10 cellular contexts compared by ENCODE assay signal in genomic region chr9:133132174-133132573, GRCh38. TPM values are rescaled to one million over a fixed set of nuclear protein-coding genes. Genes with fewer than 3 reads are reported as not detected.
DNase-seq lines count a peak whose midpoint lies in the region; ATAC-seq and TF ChIP-seq lines count a peak whose summit lies in the region.
"Had no signal": no experiment of that assay in that cellular context is flagged by ENCODE, and none has a peak within 500 bp of the region (broad histone marks: within the 10 kb centered on the region; RNA-seq: fewer than 3 reads in every experiment).

No MANE protein-coding gene starts in this region.

- intact Hi-C loops in lower lobe of right lung (cut with DNase I), result no loop called here

- H3K9me3 Mint-ChIP-seq in activated T-cell treated with anti-CD3 and anti-CD28 coated beads, Interleukin-2, amount 50 U/mL, for 24 hours, result no peaks in the 10 kb centered on the region
- no peaks in the 10 kb centered on the region for H3K9me3 Mint-ChIP-seq in activated CD8-positive, alpha-beta T cell treated with anti-CD3 and anti-CD28 coated beads, Interleukin-2, amount 10 ng/mL, durations not matched to agents 7 days and 5 days (ENCODE audit: insufficient read depth)

- H3K4me3 ChIP-seq in lower lobe of right lung, result no peak overlapping the region
- H3K4me3 ChIP-seq: thoracic aorta had no signal

- H3K4me3 Mint-ChIP-seq in activated T-cell treated with anti-CD3 and anti-CD28 coated beads, Interleukin-2, amount 50 U/mL, for 24 hours, result no peak overlapping the region
- H3K4me3 Mint-ChIP-seq in activated CD8-positive, alpha-beta T cell treated with anti-CD3 and anti-CD28 coated beads, Interleukin-2, amount 10 ng/mL, durations not matched to agents 7 days and 5 days, result no peak overlapping the region

- H3K36me3 Mint-ChIP-seq in activated T-cell treated with anti-CD3 and anti-CD28 coated beads, Interleukin-2, amount 50 U/mL, for 24 hours (ENCODE audit: low read depth), result peaks cover 36% of the 10 kb centered on the region
- H3K36me3 Mint-ChIP-seq in activated CD8-positive, alpha-beta T cell treated with anti-CD3 and anti-CD28 coated beads, Interleukin-2, amount 10 ng/mL, durations not matched to agents 7 days and 5 days (ENCODE audit: low read depth), result peaks cover 32% of the 10 kb centered on the region

- no peaks in the 10 kb centered on the region for H3K27me3 Mint-ChIP-seq in activated T-cell treated with anti-CD3 and anti-CD28 coated beads, Interleukin-2, amount 50 U/mL, for 24 hours
- H3K27me3 Mint-ChIP-seq in activated CD8-positive, alpha-beta T cell treated with anti-CD3 and anti-CD28 coated beads, Interleukin-2, amount 10 ng/mL, durations not matched to agents 7 days and 5 days (ENCODE audit: low read depth), result no peaks in the 10 kb centered on the region

- peak overlapping the region; percentile 99 for H3K27ac Mint-ChIP-seq in activated T-cell treated with anti-CD3 and anti-CD28 coated beads, Interleukin-2, amount 50 U/mL, for 24 hours
- peak overlapping the region; percentile 99 for H3K27ac Mint-ChIP-seq in activated CD8-positive, alpha-beta T cell treated with anti-CD3 and anti-CD28 coated beads, Interleukin-2, amount 10 ng/mL, durations not matched to agents 7 days and 5 days

- peaks cover 79% of the 10 kb centered on the region for H3K4me1 Mint-ChIP-seq in activated T-cell treated with anti-CD3 and anti-CD28 coated beads, Interleukin-2, amount 50 U/mL, for 24 hours (ENCODE audit: low read depth)
- H3K4me1 Mint-ChIP-seq in activated CD8-positive, alpha-beta T cell treated with anti-CD3 and anti-CD28 coated beads, Interleukin-2, amount 10 ng/mL, durations not matched to agents 7 days and 5 days (ENCODE audit: low read depth), result peaks cover 89% of the 10 kb centered on the region

- H3K36me3 ChIP-seq in lower lobe of right lung, result no peaks in the 10 kb centered on the region
- H3K36me3 ChIP-seq: thoracic aorta had no signal

- no peak for ATAC-seq in activated CD8-positive, alpha-beta T cell treated with anti-CD3 and anti-CD28 coated beads, Interleukin-2, amount 10 ng/mL, durations not matched to agents 7 days and 5 days
- no peak for ATAC-seq in lower lobe of right lung
- ATAC-seq in left lobe of liver, result no peak
- ATAC-seq in GM21737 (IDR thresholded peaks at IDR 0.05; ENCODE audit: unreplicated experiment), result no peak

- H3K27ac ChIP-seq in lower lobe of right lung (peak overlapping the region; percentile 93), substantia nigra (ENCODE audit: low read depth, low read length, poor library complexity, severe bottlenecking) (peak overlapping the region; percentile 100)

- CTCF ChIA-PET in activated CD8-positive, alpha-beta T cell treated with anti-CD3 and anti-CD28 coated beads, Interleukin-2, amount 10 ng/mL, durations not matched to agents 7 days and 5 days (lab: Charles Lee), result interaction anchor here (1.2 to 14.0 kb wide), 2 partner anchors 14 to 54 kb away, joined by 3 to 288 read pairs; no protein-coding TSS in a partner anchor

- H3K9me3 ChIP-seq in lower lobe of right lung, result no peaks in the 10 kb centered on the region
- H3K9me3 ChIP-seq: thoracic aorta had no signal

- POLR2A ChIA-PET in activated CD8-positive, alpha-beta T cell treated with anti-CD3 and anti-CD28 coated beads, Interleukin-2, amount 10 ng/mL, durations not matched to agents 7 days and 5 days (lab: Charles Lee), result interaction anchor here (0.7 to 4.4 kb wide), 2 partner anchors 11 to 12 kb away, joined by 3 to 64 read pairs; no protein-coding TSS in a partner anchor

- DNase-seq in activated T-cell treated with anti-CD3 and anti-CD28 coated beads, Interleukin-2, amount 50 U/mL, for 24 hours, result no peak
- no peak for DNase-seq in activated T-cell treated with anti-CD3 and anti-CD28 coated beads for 4 hours
- DNase-seq in activated CD8-positive, alpha-beta T cell treated with anti-CD3 and anti-CD28 coated beads, Interleukin-2, amount 10 ng/mL, durations not matched to agents 7 days and 5 days, result no peak
- no peak for DNase-seq in lower lobe of right lung
- peak in 21 of 49 donors; percentile 14 to 69 (median 45) for DNase-seq in substantia nigra (lab: John Stamatoyannopoulos, UW)
- DNase-seq in left lobe of liver (ENCODE audit: low spot score), result no peak
- no peak for DNase-seq in activated CD8-positive, alpha-beta memory T cell treated with anti-CD3 and anti-CD28 coated beads for 24 hours
- DNase-seq: NCI-H1436 had no signal

- peaks cover 80% of the 10 kb centered on the region for H3K4me1 ChIP-seq in lower lobe of right lung

- no peak for TF ChIP-seq CTCF in lower lobe of right lung (IDR thresholded peaks at IDR 0.05)

- no peaks in the 10 kb centered on the region for H3K27me3 ChIP-seq in lower lobe of right lung (ENCODE audit: low read depth)

RNA-seq across cellular contexts. Expression of gene RALGDS, which starts 11.1 kb away (rescaled TPM):
- total RNA-seq in activated CD8-positive, alpha-beta T cell treated with anti-CD3 and anti-CD28 coated beads, Interleukin-2, amount 10 ng/mL, durations not matched to agents 7 days and 5 days, result 100 to 1,000 TPM in 1 of 2 experiments, 10 to 100 TPM in 1; 85.7 to 102 TPM
- total RNA-seq in lower lobe of right lung, result 71.1 TPM
- total RNA-seq in left lobe of liver, result 4.7 TPM

RNA-seq across cellular contexts. Expression of gene GBGT1, which starts 31.5 kb away (rescaled TPM):
- 1 to 10 TPM; 3.1 to 4.1 TPM for total RNA-seq in activated CD8-positive, alpha-beta T cell treated with anti-CD3 and anti-CD28 coated beads, Interleukin-2, amount 10 ng/mL, durations not matched to agents 7 days and 5 days
- 38.5 TPM for total RNA-seq in lower lobe of right lung
- total RNA-seq in left lobe of liver, result 1.2 TPM

Comparison
In these comparisons a context has a peak if more than half of its experiments do, and no peak if none do; other contexts are left out.
1. RNA of gene RALGDS, which starts 11.1 kb away (total RNA-seq): 85.7 to 102 TPM in activated CD8-positive, alpha-beta T cell treated with anti-CD3 and anti-CD28 coated beads, Interleukin-2, amount 10 ng/mL, durations not matched to agents 7 days and 5 days and 71.1 TPM in lower lobe of right lung (single experiment); 4.7 TPM in left lobe of liver (single experiment); every median in the first group is over 10 times any median in the second.